In the genomic region with DNA sequence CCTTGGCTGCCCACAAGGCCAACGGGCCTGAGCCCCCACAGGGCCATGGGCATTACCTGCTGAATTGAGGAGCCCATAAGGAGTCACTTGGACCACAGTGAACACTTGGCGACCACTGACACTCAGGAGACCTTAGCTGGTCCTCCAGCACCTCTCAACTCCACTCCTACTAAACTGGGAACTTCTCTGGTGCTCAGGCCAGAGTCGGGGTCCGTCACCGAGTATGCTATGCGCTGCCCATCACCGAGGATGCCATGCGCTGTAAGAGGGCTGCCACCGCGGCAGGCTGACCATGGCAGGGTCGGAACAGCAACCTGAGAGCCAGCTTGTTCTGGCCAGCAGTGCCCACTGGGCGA, we compare ENCODE assay signal across 8 cellular contexts. TPM values are rescaled to one million over a fixed set of nuclear protein-coding genes. Genes with fewer than 3 reads are reported as not detected.
DNase-seq lines count a peak whose midpoint lies in the region; ATAC-seq and TF ChIP-seq lines count a peak whose summit lies in the region.

No MANE protein-coding gene starts in this region.

- peaks cover 14% of the 10 kb centered on the region for H3K36me3 Mint-ChIP-seq in progenitor cell of endocrine pancreas (ENCODE audit: insufficient read depth)

- H3K4me1 Mint-ChIP-seq in progenitor cell of endocrine pancreas (ENCODE audit: low read depth), result peaks cover 45% of the 10 kb centered on the region

- peak overlapping the region; percentile 95 for H3K4me3 ChIP-seq in SJCRH30
- H3K4me3 ChIP-seq in esophagus (ENCODE audit: low read depth in 1 of 2, low read length in 2 of 2), result peak overlapping the region; percentile 84 to 95

- H3K27ac ChIP-seq in SJCRH30 (peak overlapping the region; percentile 96), esophagus (ENCODE audit: low read depth in 2 of 2, low read length in 1 of 2) (peak overlapping the region; percentile 99)

- no peaks in the 10 kb centered on the region for H3K9me3 Mint-ChIP-seq in progenitor cell of endocrine pancreas (ENCODE audit: low read depth)

- peak overlapping the region; percentile 97 for H3K27ac Mint-ChIP-seq in progenitor cell of endocrine pancreas

- peak; percentile 44 for DNase-seq in ELF-1 (ENCODE audit: low read depth, low spot score)
- DNase-seq in SJCRH30, result no peak
- no peak for DNase-seq in progenitor cell of endocrine pancreas (ENCODE audit: low spot score, unreplicated experiment)
- no peak for DNase-seq in KBM-7

- in situ Hi-C loops in KBM-7 (cut with MboI; ENCODE audit: low pct_unique_long_range_greater_than_20kb, low sequenced_read_pairs), result no loop called here

- peaks cover 2% of the 10 kb centered on the region for H3K27me3 Mint-ChIP-seq in progenitor cell of endocrine pancreas

- WGBS in esophagus, 2 donors, result 23 to 36% methylated on average over 12 of the region's 12 CpGs

- H3K4me3 Mint-ChIP-seq in progenitor cell of endocrine pancreas (ENCODE audit: low read depth), result peak overlapping the region; percentile 71

- ATAC-seq in HG02798 (IDR thresholded peaks at IDR 0.05; ENCODE audit: poor library complexity, unreplicated experiment), result no peak
- ATAC-seq in GM18858 (IDR thresholded peaks at IDR 0.05; ENCODE audit: unreplicated experiment), result no peak
- no peak for ATAC-seq in HG02973 (IDR thresholded peaks at IDR 0.05; ENCODE audit: unreplicated experiment)

- no peaks in the 10 kb centered on the region for H3K27me3 ChIP-seq in SJCRH30
- no peaks in the 10 kb centered on the region for H3K27me3 ChIP-seq in esophagus (ENCODE audit: control insufficient read depth in 1 of 2, insufficient read depth in 2 of 2, low read length in 2 of 2)

- peaks cover 14% of the 10 kb centered on the region for H3K36me3 ChIP-seq in SJCRH30
- H3K36me3 ChIP-seq in esophagus (ENCODE audit: control insufficient read depth in 2 of 2, insufficient read depth in 2 of 2, low read length in 1 of 2), result peaks cover 5 to 18% of the 10 kb centered on the region in 2 donors

- no peak for TF ChIP-seq CTCF in progenitor cell of endocrine pancreas (IDR thresholded peaks at IDR 0.05; ENCODE audit: unreplicated experiment)

- H3K9me3 ChIP-seq in SJCRH30 (replicated peaks) (no peaks in the 10 kb centered on the region), esophagus (ENCODE audit: control insufficient read depth in 2 of 2, insufficient read depth in 1 of 2, low read depth in 1 of 2, low read length in 1 of 2) (no peaks in the 10 kb centered on the region)

- H3K4me1 ChIP-seq in SJCRH30 (peaks cover 25% of the 10 kb centered on the region), esophagus (ENCODE audit: control insufficient read depth in 2 of 2, insufficient read depth in 2 of 2, low read length in 1 of 2) (peaks cover 15 to 39% of the 10 kb centered on the region in 2 donors)

RNA-seq across cellular contexts. Expression of gene SQSTM1, which starts 0.6 kb away (rescaled TPM):
- 64.9 and 65.8 TPM in 2 replicates for total RNA-seq in SJCRH30 (2014; rRNA removed; shearing (Covaris generic))
- 100 to 1,000 TPM in 1 of 2 donors, 10 to 100 TPM in 1; 94.8 to 111 TPM for polyA plus RNA-seq in esophagus
- total RNA-seq in progenitor cell of endocrine pancreas, result 113 and 139 TPM in 2 replicates

RNA-seq across cellular contexts. Expression of gene MGAT4B, which starts 13.4 kb away (rescaled TPM):
- total RNA-seq in SJCRH30 (2014; rRNA removed; shearing (Covaris generic)), result 55.5 and 60.5 TPM in 2 replicates
- 10 to 100 TPM; 59.2 to 66.8 TPM for polyA plus RNA-seq in esophagus
- 159 and 171 TPM in 2 replicates for total RNA-seq in progenitor cell of endocrine pancreas

RNA-seq across cellular contexts. Expression of gene LTC4S, which starts 26.3 kb away (rescaled TPM):
- total RNA-seq in SJCRH30 (2014; rRNA removed; shearing (Covaris generic)), result not detected in 2 replicates
- polyA plus RNA-seq in esophagus, result 1 to 10 TPM; 3.0 to 6.5 TPM
- 5.5 and 6.9 TPM in 2 replicates for total RNA-seq in progenitor cell of endocrine pancreas

RNA-seq across cellular contexts. Expression of gene MRNIP, which starts 38.5 kb away (rescaled TPM):
- 10.3 and 15.3 TPM in 2 replicates for total RNA-seq in SJCRH30 (2014; rRNA removed; shearing (Covaris generic))
- polyA plus RNA-seq in esophagus, result 10 to 100 TPM; 12.2 to 31.5 TPM
- total RNA-seq in progenitor cell of endocrine pancreas, result 61.4 and 63.4 TPM in 2 replicates
